In the genomic region with DNA sequence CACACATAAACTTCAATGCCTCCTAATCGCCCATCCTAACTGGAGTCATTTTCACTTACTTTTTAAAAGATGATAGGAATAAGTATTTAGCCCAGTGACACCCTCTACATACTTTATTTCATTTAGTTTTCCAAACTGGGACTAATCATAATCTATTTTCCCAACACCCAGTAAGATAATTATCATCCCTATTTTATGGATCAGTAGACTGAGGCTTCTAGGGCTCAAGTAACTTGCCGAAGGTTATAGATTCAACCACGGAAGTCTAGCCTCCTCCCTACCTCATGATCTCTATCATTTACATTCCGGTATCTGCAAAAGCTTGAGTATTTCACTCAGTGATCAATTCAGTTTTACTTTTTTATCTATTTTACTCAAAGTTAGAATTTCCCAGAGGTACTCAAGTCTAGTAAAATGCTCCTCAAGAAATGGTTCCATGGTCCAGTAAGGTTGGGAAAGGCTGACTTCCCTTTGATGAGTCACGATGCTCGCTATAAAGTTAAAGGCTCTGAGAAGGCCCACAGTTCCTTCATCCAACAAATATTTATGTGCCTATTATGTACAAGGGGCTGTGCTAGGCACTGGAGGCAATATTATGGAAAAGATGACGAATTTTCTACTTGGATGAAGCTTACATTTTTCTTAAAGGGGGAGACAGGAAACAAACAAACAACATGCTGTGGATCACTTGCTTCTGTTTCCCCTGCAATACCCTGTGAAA, we compare ENCODE assay signal across 22 cellular contexts.
"Had no signal": no experiment of that assay in that cellular context is flagged by ENCODE, and none has a peak within 500 bp of the region (broad histone marks: within the 10 kb centered on the region; RNA-seq: fewer than 3 reads in every experiment).

No MANE protein-coding gene starts in this region.

- DNase-seq: activated CD4-positive, alpha-beta T cell treated with anti-CD3 and anti-CD28 coated beads, Interleukin-2, amount 50 U/mL, for 4 hours; activated CD8-positive, alpha-beta memory T cell treated with anti-CD3 and anti-CD28 coated beads for 24 hours; activated CD8-positive, alpha-beta memory T cell treated with anti-CD3 and anti-CD28 coated beads, Interleukin-2, amount 50 U/mL, for 4 hours; activated naive CD4-positive, alpha-beta T cell treated with Interleukin-2 at 50 U/mL for 16 hours; activated naive CD8-positive, alpha-beta T cell treated with anti-CD3 and anti-CD28 coated beads for 36 hours; activated T-cell treated with anti-CD3 and anti-CD28 coated beads, Interleukin-2, amount 50 U/mL, for 4 hours; central memory CD4-positive, alpha-beta T cell; effector memory CD4-positive, alpha-beta T cell; glutamatergic neuron; hippocampal formation; mesenchymal stem cell; naive B cell; occipital lobe; retina; stimulated activated CD4-positive, alpha-beta T cell treated with anti-CD3 and anti-CD28 coated beads, Interleukin-2, amount 100 ng/mL, for 48 hours; stimulated activated CD8-positive, alpha-beta memory T cell treated with anti-CD3 and anti-CD28 coated beads, Interleukin-4, amount 100 ng/mL, for 48 hours; stimulated activated naive B cell treated with anti-CD40 and anti-IgM and Interleukin-4, amounts not matched to agents 10 μg/mL and 1 μg/mL and 100 μg/mL, for 72 hours; T-cell; trophoblast cell had no signal

- ATAC-seq: activated T-cell treated with anti-CD3 and anti-CD28 coated beads, Interleukin-2, amount 50 U/mL, for 4 hours; stimulated activated naive B cell treated with anti-CD40 and anti-IgM and Interleukin-4, amounts not matched to agents 10 μg/mL and 1 μg/mL and 100 μg/mL, for 72 hours; T-cell had no signal

- FAIRE-seq: astrocyte, frontal cortex, TTC549 had no signal
